ENCODE assay signal across 15 cellular contexts in the genomic region with DNA sequence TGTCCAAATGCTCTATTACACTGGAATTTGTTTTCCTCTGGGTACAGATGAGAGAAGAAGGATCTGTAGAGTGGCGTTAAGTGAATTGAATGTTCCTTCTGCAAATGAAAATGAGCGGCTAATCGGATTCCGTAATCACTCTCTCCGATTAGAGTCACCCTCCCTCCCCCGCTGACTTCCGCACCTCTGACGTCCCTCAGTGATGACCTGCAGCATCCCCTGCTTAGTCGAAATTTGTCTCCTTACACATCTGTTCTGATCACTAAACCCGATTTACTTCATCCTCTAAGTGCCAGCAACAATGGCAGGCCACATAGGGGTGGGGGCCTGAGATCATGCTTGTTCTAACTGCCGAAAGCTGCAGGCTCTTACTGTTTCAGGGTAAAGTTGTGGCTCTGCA.
A peak's percentile ranks its signal among the peaks of the same experiment; 100 is the strongest.
DNase-seq lines count a peak whose midpoint lies in the region; ATAC-seq and TF ChIP-seq lines count a peak whose summit lies in the region.
"Had no signal": no experiment of that assay in that cellular context is flagged by ENCODE, and none has a peak within 500 bp of the region (broad histone marks: within the 10 kb centered on the region; RNA-seq: fewer than 3 reads in every experiment).

No MANE protein-coding gene starts in this region.

- no peaks in the 10 kb centered on the region for H3K9me3 ChIP-seq in WERI-Rb-1 (ENCODE audit: severe bottlenecking)
- H3K9me3 ChIP-seq: BLaER1 treated with 17β-estradiol and CSF1 and Interleukin-3, amounts not matched to agents 10 nM and 100 nM had no signal

- ATAC-seq in sciatic nerve, result no peak
- ATAC-seq: HCT116 had no signal

- intact Hi-C loops in sciatic nerve (cut with DNase I), result no loop called here

- H3K27ac ChIP-seq in WERI-Rb-1, result peak overlapping the region; percentile 66
- H3K27ac ChIP-seq: BLaER1 treated with 17β-estradiol and CSF1 and Interleukin-3, amounts not matched to agents 10 nM and 100 nM; HL-60 had no signal

- no peaks in the 10 kb centered on the region for H3K27me3 ChIP-seq in WERI-Rb-1 (ENCODE audit: insufficient read depth, low read depth, severe bottlenecking)
- H3K27me3 ChIP-seq: BLaER1 treated with 17β-estradiol and CSF1 and Interleukin-3, amounts not matched to agents 10 nM and 100 nM had no signal

- H3K36me3 ChIP-seq in WERI-Rb-1, result no peaks in the 10 kb centered on the region
- H3K36me3 ChIP-seq: BLaER1 treated with 17β-estradiol and CSF1 and Interleukin-3, amounts not matched to agents 10 nM and 100 nM had no signal

- no peak overlapping the region for H3K4me3 ChIP-seq in WERI-Rb-1 (ENCODE audit: low read depth, low read length)
- H3K4me3 ChIP-seq: BLaER1 treated with 17β-estradiol and CSF1 and Interleukin-3, amounts not matched to agents 10 nM and 100 nM had no signal

- TF ChIP-seq CTCF in WERI-Rb-1 (IDR thresholded peaks at IDR 0.05; ENCODE audit: low read depth, low read length), result no peak

- peak; percentile 77 for DNase-seq in D341Med (ENCODE audit: low spot score)
- peak; percentile 100 for DNase-seq in NCI-H82 (lab: John Stamatoyannopoulos, UW)
- DNase-seq in NOMO-1 treated with dmso at 0.1 percent for 144 hours (lab: John Stamatoyannopoulos, UW; ENCODE audit: unreplicated experiment), result peak; percentile 15
- DNase-seq in WERI-Rb-1, result peak; percentile 96
- DNase-seq in NCI-H748 (lab: John Stamatoyannopoulos, UW; ENCODE audit: unreplicated experiment), result no peak
- DNase-seq in sciatic nerve (ENCODE audit: low spot score), result no peak
- DNase-seq in activated naive CD4-positive, alpha-beta T cell treated with anti-CD3 and anti-CD28 coated beads, Interleukin-2, amount 50 U/mL, for 16 hours, result no peak
- DNase-seq in DMS79 (lab: John Stamatoyannopoulos, UW), result no peak
- DNase-seq: 8988T; CD4-positive, CD25-positive, alpha-beta regulatory T cell; DMS79 treated with DMSO at 0.1 percent for 48 hours; EL had no signal

Comparison
In these comparisons a context has a peak if more than half of its experiments do, and no peak if none do; other contexts are left out.
1. DNase-seq: peak in D341Med (single experiment), NCI-H82 (single experiment), NOMO-1 treated with dmso at 0.1 percent for 144 hours (single experiment) and WERI-Rb-1 (single experiment); none in NCI-H748 (single experiment), sciatic nerve (single experiment), activated naive CD4-positive, alpha-beta T cell treated with anti-CD3 and anti-CD28 coated beads, Interleukin-2, amount 50 U/mL, for 16 hours (single experiment) and DMS79 (single experiment).